8 cellular contexts compared by ENCODE assay signal in genomic region chr19:37886571-37886970, GRCh38. TPM values are rescaled to one million over a fixed set of nuclear protein-coding genes. Genes with fewer than 3 reads are reported as not detected.
"Had no signal": no experiment of that assay in that cellular context is flagged by ENCODE, and none has a peak within 500 bp of the region (broad histone marks: within the 10 kb centered on the region; RNA-seq: fewer than 3 reads in every experiment).

No MANE protein-coding gene starts in this region.

- DNase-seq: IMR-90, KBM-7, KG1 had no signal

- H3K27ac ChIP-seq: HL-60 had no signal

- H3K4me3 ChIP-seq: K562 had no signal

RNA-seq across cellular contexts. Expression of gene WDR87, which starts 19.8 kb away (rescaled TPM):
- total RNA-seq: HepG2, HT-29, HT1080, IMR-90, K562 had no signal
